ENCODE assay signal across 15 cellular contexts in the genomic region with DNA sequence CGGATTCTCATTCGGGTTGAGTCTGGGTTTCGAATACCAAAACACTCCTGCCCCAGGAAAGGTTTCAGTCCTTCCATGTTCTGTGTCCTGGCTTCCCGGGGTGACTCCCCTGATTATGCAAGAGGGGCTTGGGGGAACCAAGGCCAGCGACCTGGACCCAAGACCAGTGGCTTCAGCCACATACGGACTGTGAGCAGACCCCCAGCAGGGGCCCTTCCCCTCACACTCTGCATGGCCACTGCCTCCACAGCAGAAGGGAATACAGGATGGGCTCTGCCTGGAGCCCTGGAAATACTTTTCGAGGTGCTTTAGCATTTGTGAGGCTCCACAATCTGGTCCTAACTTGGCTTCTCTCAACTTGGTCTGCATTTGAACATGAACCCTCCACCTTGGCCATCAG. TPM values are rescaled to one million over a fixed set of nuclear protein-coding genes. Genes with fewer than 3 reads are reported as not detected.
DNase-seq lines count a peak whose midpoint lies in the region; ATAC-seq, FAIRE-seq and TF ChIP-seq lines count a peak whose summit lies in the region.
"Had no signal": no experiment of that assay in that cellular context is flagged by ENCODE, and none has a peak within 500 bp of the region (broad histone marks: within the 10 kb centered on the region; RNA-seq: fewer than 3 reads in every experiment).

No MANE protein-coding gene starts in this region.

- DNase-seq in T-helper 2 cell treated with Interferon-gamma antibody and Interleukin-4, amounts not matched to agents 5 μg/mL and 100 μg/mL, for 36 hours (ENCODE audit: low spot score), result no peak
- DNase-seq in T-helper 2 cell, result no peak
- no peak for DNase-seq in T-cell
- no peak for DNase-seq in endothelial cell of umbilical vein (ENCODE audit: low read depth, low spot score)
- no peak for DNase-seq in stimulated activated naive B cell treated with anti-CD40 and anti-IgM and Interleukin-4, amounts not matched to agents 10 μg/mL and 1 μg/mL and 100 μg/mL, for 72 hours
- DNase-seq in NCI-H510A (lab: John Stamatoyannopoulos, UW), result no peak
- DNase-seq in putamen (ENCODE audit: low spot score), result no peak
- no peak for DNase-seq in NCI-H1105 (lab: John Stamatoyannopoulos, UW)
- DNase-seq: 8988T; effector CD4-positive, alpha-beta T cell; foreskin keratinocyte; mucosa of descending colon; NCI-H1930; Right ventricle myocardium superior had no signal

- H3K36me3 ChIP-seq in endothelial cell of umbilical vein (ENCODE audit: control insufficient read depth in 2 of 2, extremely low read depth in 1 of 2, insufficient read depth in 2 of 2, low read length in 2 of 2), result peaks cover 29 to 48% of the 10 kb centered on the region in 2 experiments

- H3K9me3 ChIP-seq in endothelial cell of umbilical vein (replicated peaks; ENCODE audit: control insufficient read depth, insufficient read depth, low read length), result no peaks in the 10 kb centered on the region
- H3K9me3 ChIP-seq: mucosa of descending colon had no signal

- peaks cover 6% of the 10 kb centered on the region for H4K20me1 ChIP-seq in endothelial cell of umbilical vein (replicated peaks; ENCODE audit: control insufficient read depth, extremely low read depth, insufficient read depth, low read length)

- no peaks in the 10 kb centered on the region for H3K9me3 Mint-ChIP-seq in T-helper 2 cell treated with Interferon-gamma antibody and Interleukin-4, amounts not matched to agents 5 μg/mL and 100 μg/mL, for 36 hours
- H3K9me3 Mint-ChIP-seq in T-cell, result no peaks in the 10 kb centered on the region
- no peaks in the 10 kb centered on the region for H3K9me3 Mint-ChIP-seq in stimulated activated naive B cell treated with anti-CD40 and anti-IgM and Interleukin-4, amounts not matched to agents 10 μg/mL and 1 μg/mL and 100 μg/mL, for 72 hours

- POLR2A ChIA-PET in T-cell (lab: Charles Lee), result no interaction called here
- POLR2A ChIA-PET in endothelial cell of umbilical vein (lab: Charles Lee), result no interaction called here

- no peak overlapping the region for H3K9ac ChIP-seq in endothelial cell of umbilical vein (replicated peaks; ENCODE audit: extremely low read depth, insufficient read depth, low read length)

- no peak overlapping the region for H2AFZ ChIP-seq in endothelial cell of umbilical vein (ENCODE audit: low read depth, low read length)

- TF ChIP-seq POLR2A in endothelial cell of umbilical vein (IDR thresholded peaks at IDR 0.05; ENCODE audit: low read depth, low read length), result no peak

- H3K79me2 ChIP-seq in endothelial cell of umbilical vein (ENCODE audit: control insufficient read depth, insufficient read depth, low read length), result peaks cover 78% of the 10 kb centered on the region

- dilution Hi-C loops in endothelial cell of umbilical vein (cut with MboI; ENCODE audit: extremely low pct_ligation_motif_present, low sequenced_read_pairs), result no loop called here

- ATAC-seq in T-cell (replicated peaks in 1 of 4), result no peak
- no peak for ATAC-seq in stimulated activated naive B cell treated with anti-CD40 and anti-IgM and Interleukin-4, amounts not matched to agents 10 μg/mL and 1 μg/mL and 100 μg/mL, for 72 hours (replicated peaks)
- ATAC-seq: foreskin keratinocyte, mucosa of descending colon had no signal

- H3K4me3 ChIP-seq in endothelial cell of umbilical vein (replicated peaks in 1 of 3; ENCODE audit: insufficient read depth in 1 of 3, low read depth in 1 of 3, low read length in 3 of 3), result no peak overlapping the region
- H3K4me3 ChIP-seq: mucosa of descending colon had no signal

- H3K27me3 ChIP-seq in endothelial cell of umbilical vein (ENCODE audit: control insufficient read depth in 2 of 2, insufficient read depth in 2 of 2, low read length in 2 of 2), result no peaks in the 10 kb centered on the region
- H3K27me3 ChIP-seq: foreskin keratinocyte had no signal

- H3K36me3 Mint-ChIP-seq in T-helper 2 cell treated with Interferon-gamma antibody and Interleukin-4, amounts not matched to agents 5 μg/mL and 100 μg/mL, for 36 hours (ENCODE audit: low read depth), result peaks cover 48% of the 10 kb centered on the region
- peaks cover 7% of the 10 kb centered on the region for H3K36me3 Mint-ChIP-seq in T-cell
- H3K36me3 Mint-ChIP-seq in stimulated activated naive B cell treated with anti-CD40 and anti-IgM and Interleukin-4, amounts not matched to agents 10 μg/mL and 1 μg/mL and 100 μg/mL, for 72 hours, result peaks cover 40 to 63% of the 10 kb centered on the region in 2 donors

- no peak overlapping the region for H3K4me2 ChIP-seq in endothelial cell of umbilical vein (ENCODE audit: insufficient read depth, low read length)

- H3K4me1 ChIP-seq in endothelial cell of umbilical vein (ENCODE audit: control insufficient read depth, extremely low read depth, insufficient read depth, low read length), result peaks cover 53% of the 10 kb centered on the region
- H3K4me1 ChIP-seq: foreskin keratinocyte had no signal

- no peak for TF ChIP-seq CTCF in endothelial cell of umbilical vein (IDR thresholded peaks at IDR 0.05; ENCODE audit: extremely low read depth in 1 of 2, insufficient read depth in 1 of 2, low read depth in 1 of 2, low read length in 2 of 2)

- CTCF ChIA-PET in T-cell (lab: Charles Lee), result interaction anchor here (0.7 to 1.8 kb wide), 4 partner anchors 15 to 41 kb away, joined by 3 to 5 read pairs (median 3); no protein-coding TSS in a partner anchor
- CTCF ChIA-PET in endothelial cell of umbilical vein (lab: Charles Lee), result interaction anchor here (3.1 to 15.8 kb wide), 3 partner anchors 17 to 35 kb away, joined by 10 to 427 read pairs (median 35); no protein-coding TSS in a partner anchor

- H3K27ac Mint-ChIP-seq in T-helper 2 cell treated with Interferon-gamma antibody and Interleukin-4, amounts not matched to agents 5 μg/mL and 100 μg/mL, for 36 hours, result peak overlapping the region; percentile 76
- H3K27ac Mint-ChIP-seq in T-cell, result peak overlapping the region; percentile 63 to 98
- peak overlapping the region; percentile 33 for H3K27ac Mint-ChIP-seq in stimulated activated naive B cell treated with anti-CD40 and anti-IgM and Interleukin-4, amounts not matched to agents 10 μg/mL and 1 μg/mL and 100 μg/mL, for 72 hours

- no peak overlapping the region for H3K27ac ChIP-seq in endothelial cell of umbilical vein (ENCODE audit: insufficient read depth, low read depth, low read length)
- H3K27ac ChIP-seq: foreskin keratinocyte had no signal

- H3K4me3 Mint-ChIP-seq in T-helper 2 cell treated with Interferon-gamma antibody and Interleukin-4, amounts not matched to agents 5 μg/mL and 100 μg/mL, for 36 hours, result no peak overlapping the region
- peak overlapping the region in 1 of 3 donors; percentile 97 for H3K4me3 Mint-ChIP-seq in T-cell
- H3K4me3 Mint-ChIP-seq in stimulated activated naive B cell treated with anti-CD40 and anti-IgM and Interleukin-4, amounts not matched to agents 10 μg/mL and 1 μg/mL and 100 μg/mL, for 72 hours, result no peak overlapping the region

- no peaks in the 10 kb centered on the region for H3K9me1 ChIP-seq in endothelial cell of umbilical vein (replicated peaks; ENCODE audit: control insufficient read depth, extremely low read depth, insufficient read depth, low read length)

- BruUV-seq in endothelial cell of umbilical vein (replicated peaks; lab: Mats Ljungman, UMichigan), result no TSS peak

- intact Hi-C loops in endothelial cell of umbilical vein (cut with micrococcal nuclease), result no loop called here

- H3K4me1 Mint-ChIP-seq in T-helper 2 cell treated with Interferon-gamma antibody and Interleukin-4, amounts not matched to agents 5 μg/mL and 100 μg/mL, for 36 hours (ENCODE audit: low read depth), result peaks cover 52% of the 10 kb centered on the region
- H3K4me1 Mint-ChIP-seq in T-cell, result peaks cover 68 to 69% (median 68%) of the 10 kb centered on the region in 3 donors
- peaks cover 49 to 71% of the 10 kb centered on the region in 2 donors for H3K4me1 Mint-ChIP-seq in stimulated activated naive B cell treated with anti-CD40 and anti-IgM and Interleukin-4, amounts not matched to agents 10 μg/mL and 1 μg/mL and 100 μg/mL, for 72 hours

- H3K27me3 Mint-ChIP-seq in T-helper 2 cell treated with Interferon-gamma antibody and Interleukin-4, amounts not matched to agents 5 μg/mL and 100 μg/mL, for 36 hours (ENCODE audit: low read depth), result no peaks in the 10 kb centered on the region
- no peaks in the 10 kb centered on the region for H3K27me3 Mint-ChIP-seq in T-cell
- H3K27me3 Mint-ChIP-seq in stimulated activated naive B cell treated with anti-CD40 and anti-IgM and Interleukin-4, amounts not matched to agents 10 μg/mL and 1 μg/mL and 100 μg/mL, for 72 hours, result no peaks in the 10 kb centered on the region

- FAIRE-seq in endothelial cell of umbilical vein (lab: Jason Lieb, UNC), result peak; percentile 12
- FAIRE-seq: TTC549 had no signal

RNA-seq across cellular contexts. Expression of a gene that starts 19.1 kb away (rescaled TPM):
- 100 to 1,000 TPM; 142 to 192 (median 165) TPM for total RNA-seq in T-cell
- total RNA-seq in endothelial cell of umbilical vein, result 249 and 252 TPM in 2 replicates
- 119 and 122 TPM in 2 replicates for polyA plus RNA-seq in endothelial cell of umbilical vein
- polyA plus RNA-seq in endothelial cell of umbilical vein (2011; cell fraction: cytosol; rRNA removed), result 101 and 125 TPM in 2 replicates
- 462 and 531 TPM in 2 replicates for polyA plus RNA-seq in endothelial cell of umbilical vein (2011; cell fraction: nucleus; rRNA removed)
- polyA plus RNA-seq in endothelial cell of umbilical vein (2012), result 105 and 119 TPM in 2 replicates
- 81.4 and 95.8 TPM in 2 replicates for polyA minus RNA-seq in endothelial cell of umbilical vein
- 25.6 TPM for polyA minus RNA-seq in endothelial cell of umbilical vein (2011; cell fraction: cytosol; rRNA and poly(A)+ RNA removed)
- 127 and 192 TPM in 2 replicates for polyA minus RNA-seq in endothelial cell of umbilical vein (2011; cell fraction: nucleus; rRNA and poly(A)+ RNA removed)

RNA-seq across cellular contexts. Expression of a gene that starts 27.5 kb away (rescaled TPM):
- total RNA-seq in T-cell (10 to 100 TPM in 3 of 5 donors, 1 to 10 TPM in 2; 5.8 to 13.7 (median 10.2) TPM), endothelial cell of umbilical vein (17.9 and 20.3 TPM in 2 replicates)
- 17.3 and 19.8 TPM in 2 replicates for polyA plus RNA-seq in endothelial cell of umbilical vein
- 13.0 and 14.1 TPM in 2 replicates for polyA plus RNA-seq in endothelial cell of umbilical vein (2011; cell fraction: cytosol; rRNA removed)
- 21.7 and 24.5 TPM in 2 replicates for polyA plus RNA-seq in endothelial cell of umbilical vein (2011; cell fraction: nucleus; rRNA removed)
- 14.7 and 19.3 TPM in 2 replicates for polyA plus RNA-seq in endothelial cell of umbilical vein (2012)
- polyA minus RNA-seq in endothelial cell of umbilical vein, result 14.9 and 20.7 TPM in 2 replicates
- polyA minus RNA-seq in endothelial cell of umbilical vein (2011; cell fraction: cytosol; rRNA and poly(A)+ RNA removed), result 18.2 TPM
- 7.0 and 7.5 TPM in 2 replicates for polyA minus RNA-seq in endothelial cell of umbilical vein (2011; cell fraction: nucleus; rRNA and poly(A)+ RNA removed)

RNA-seq across cellular contexts. Expression of a gene that starts 41.9 kb away (rescaled TPM):
- total RNA-seq in T-cell (under 1 TPM; 0.25 to 0.99 (median 0.82) TPM), endothelial cell of umbilical vein (53.6 and 55.1 TPM in 2 replicates)
- 30.8 and 34.5 TPM in 2 replicates for polyA plus RNA-seq in endothelial cell of umbilical vein
- 14.4 and 18.3 TPM in 2 replicates for polyA plus RNA-seq in endothelial cell of umbilical vein (2011; cell fraction: cytosol; rRNA removed)
- polyA plus RNA-seq in endothelial cell of umbilical vein (2011; cell fraction: nucleus; rRNA removed), result 171 and 207 TPM in 2 replicates
- polyA plus RNA-seq in endothelial cell of umbilical vein (2012), result 29.7 and 38.7 TPM in 2 replicates
- 34.0 and 42.1 TPM in 2 replicates for polyA minus RNA-seq in endothelial cell of umbilical vein
- 3.3 TPM for polyA minus RNA-seq in endothelial cell of umbilical vein (2011; cell fraction: cytosol; rRNA and poly(A)+ RNA removed)
- polyA minus RNA-seq in endothelial cell of umbilical vein (2011; cell fraction: nucleus; rRNA and poly(A)+ RNA removed), result 57.3 and 65.6 TPM in 2 replicates

Comparison
In these comparisons a context has a peak if more than half of its experiments do, and no peak if none do; other contexts are left out.
1. RNA of a gene that starts 41.9 kb away (total RNA-seq): 53.6 to 55.1 TPM in endothelial cell of umbilical vein; 0.25 to 0.99 TPM in T-cell; every median in the first group is over 10 times any median in the second.
2. Peak in every context shown above with its lines, with median percentiles within 50 percentile points of each other: H3K27ac Mint-ChIP-seq.